In the genomic region with DNA sequence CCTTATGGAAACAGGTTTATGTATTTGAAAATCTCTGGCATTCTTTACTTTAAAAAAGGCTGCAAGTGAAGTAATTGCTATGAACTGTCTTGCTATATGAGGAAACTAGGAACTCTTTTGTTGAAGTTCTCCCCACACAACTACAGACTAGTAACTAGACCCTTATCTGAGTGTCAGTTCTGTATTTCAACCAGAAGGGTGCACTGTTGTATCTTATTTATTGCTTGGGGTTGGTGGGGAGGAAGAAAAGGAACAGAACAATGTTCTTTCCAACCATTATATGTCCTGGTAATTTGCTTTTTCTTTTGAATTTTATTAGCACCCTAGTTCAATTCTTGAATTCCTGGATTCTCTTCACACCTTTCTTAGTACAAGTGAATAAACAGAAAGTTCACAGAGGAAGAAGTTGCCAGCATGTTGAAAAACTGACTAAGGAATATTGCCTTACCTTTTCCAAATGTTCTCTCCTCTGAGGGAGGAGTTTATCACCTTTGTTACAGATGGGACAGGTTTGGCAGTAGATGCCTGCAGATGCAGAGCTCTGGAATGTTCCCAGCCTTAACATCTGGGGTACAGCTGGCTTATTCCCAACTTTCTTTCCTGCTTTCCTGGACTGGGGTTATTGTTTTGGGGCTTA, we compare ENCODE assay signal across 8 cellular contexts.
DNase-seq lines count a peak whose midpoint lies in the region; ATAC-seq and TF ChIP-seq lines count a peak whose summit lies in the region.

No MANE protein-coding gene starts in this region.

- peaks cover 0 to 6% (median 2%) of the 10 kb centered on the region in 4 donors for H3K4me1 Mint-ChIP-seq in CD4-positive, alpha-beta memory T cell

- TF ChIP-seq POLR2A in upper lobe of left lung (IDR thresholded peaks at IDR 0.05), result no peak

- H3K4me3 Mint-ChIP-seq in CD4-positive, alpha-beta memory T cell, result no peak overlapping the region

- no peak overlapping the region for H3K27ac Mint-ChIP-seq in CD4-positive, alpha-beta memory T cell

- H3K36me3 Mint-ChIP-seq in CD4-positive, alpha-beta memory T cell, result no peaks in the 10 kb centered on the region

- CTCF ChIA-PET in CD4-positive, alpha-beta memory T cell (lab: Charles Lee; ENCODE audit: partially characterized antibody), result interaction anchor here (0.8 to 4.2 kb wide), 11 partner anchors 8 to 1264 kb away, joined by 3 to 26 read pairs (median 3); no protein-coding TSS in a partner anchor

- intact Hi-C loops in CD4-positive, alpha-beta memory T cell (cut with micrococcal nuclease), result loop anchor here (1.0 to 2.0 kb wide), 3 partner anchors 239 to 645 kb away; no protein-coding TSS in a partner anchor

- no peaks in the 10 kb centered on the region for H3K9me3 Mint-ChIP-seq in CD4-positive, alpha-beta memory T cell

- peak; percentile 84 for ATAC-seq in GM18861 (IDR thresholded peaks at IDR 0.05; ENCODE audit: unreplicated experiment)
- peak; percentile 62 for ATAC-seq in HG03354 (IDR thresholded peaks at IDR 0.05; ENCODE audit: poor library complexity, severe bottlenecking, unreplicated experiment)
- ATAC-seq in left lobe of liver, result peak; percentile 89
- ATAC-seq in upper lobe of left lung (ENCODE audit: low FRiP score in 2 of 2), result peak; percentile 73 to 81
- no peak for ATAC-seq in HG02840 (IDR thresholded peaks at IDR 0.05; ENCODE audit: low FRiP score, unreplicated experiment)

- no peaks in the 10 kb centered on the region for H3K27me3 ChIP-seq in CD4-positive, alpha-beta memory T cell (ENCODE audit: insufficient read depth, low read length)
- H3K27me3 ChIP-seq in upper lobe of left lung, result no peaks in the 10 kb centered on the region

- H3K27me3 Mint-ChIP-seq in CD4-positive, alpha-beta memory T cell, result peaks cover 4 to 5% of the 10 kb centered on the region in 2 donors

- peak in 4 of 5 donors; percentile 40 to 48 (median 42) for DNase-seq in CD4-positive, alpha-beta memory T cell
- DNase-seq in NCI-H82 (lab: John Stamatoyannopoulos, UW) (peak; percentile 65), left lobe of liver (ENCODE audit: low spot score) (no peak), upper lobe of left lung (no peak)
- DNase-seq in central memory CD4-positive, alpha-beta T cell, result peak; percentile 26

- TF ChIP-seq EP300 in upper lobe of left lung (IDR thresholded peaks at IDR 0.05), result no peak

- H3K9me3 ChIP-seq in CD4-positive, alpha-beta memory T cell (ENCODE audit: control insufficient read depth in 1 of 2, low read length in 2 of 2), result no peaks in the 10 kb centered on the region
- no peaks in the 10 kb centered on the region for H3K9me3 ChIP-seq in upper lobe of left lung

- H3K4me1 ChIP-seq in CD4-positive, alpha-beta memory T cell (ENCODE audit: insufficient read depth, low read length), result no peaks in the 10 kb centered on the region
- peaks cover 0 to 7% (median 0%) of the 10 kb centered on the region in 4 donors for H3K4me1 ChIP-seq in upper lobe of left lung

- no peak overlapping the region for H3K27ac ChIP-seq in CD4-positive, alpha-beta memory T cell (ENCODE audit: low read depth, low read length)
- H3K27ac ChIP-seq in upper lobe of left lung, result no peak overlapping the region

- POLR2A ChIA-PET in CD4-positive, alpha-beta memory T cell (lab: Charles Lee; ENCODE audit: partially characterized antibody), result interaction anchor here (0.6 kb wide), 1 partner anchor 505 kb away, joined by 3 read pairs; no protein-coding TSS in a partner anchor

- no peak overlapping the region for H3K4me3 ChIP-seq in CD4-positive, alpha-beta memory T cell (ENCODE audit: low read length in 2 of 2)
- no peak overlapping the region for H3K4me3 ChIP-seq in upper lobe of left lung

- no peaks in the 10 kb centered on the region for H3K36me3 ChIP-seq in CD4-positive, alpha-beta memory T cell (ENCODE audit: insufficient read depth, low read length)
- no peaks in the 10 kb centered on the region for H3K36me3 ChIP-seq in upper lobe of left lung

- TF ChIP-seq CTCF in upper lobe of left lung (IDR thresholded peaks at IDR 0.05), result peak; percentile 41 to 79 (median 61)

Comparison
In these comparisons a context has a peak if more than half of its experiments do, and no peak if none do; other contexts are left out.
1. DNase-seq: peak in CD4-positive, alpha-beta memory T cell (4 of 5), NCI-H82 (single experiment) and central memory CD4-positive, alpha-beta T cell (single experiment); none in left lobe of liver (single experiment) and upper lobe of left lung (0 of 2).